ENCODE assay signal across 27 cellular contexts in the genomic region with DNA sequence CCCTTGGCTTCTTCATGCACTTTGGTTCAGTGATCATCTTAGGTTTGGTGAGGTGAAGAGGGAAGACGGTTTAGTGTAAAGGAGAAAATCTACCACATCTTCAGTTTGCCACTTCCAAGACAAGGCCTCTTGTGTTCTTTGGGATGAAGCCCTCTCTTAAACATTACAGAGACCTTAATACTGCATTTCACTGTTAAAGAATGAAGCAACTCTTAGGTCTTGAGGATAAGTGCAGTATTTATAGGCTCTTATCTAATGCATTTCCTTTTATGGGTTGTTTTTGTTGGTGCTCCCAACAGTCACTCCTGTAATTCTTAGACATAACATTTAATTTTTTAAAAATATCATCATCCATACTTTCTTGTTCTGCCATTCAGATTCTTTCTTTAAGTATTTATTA.
DNase-seq lines count a peak whose midpoint lies in the region; ATAC-seq and TF ChIP-seq lines count a peak whose summit lies in the region.
"Had no signal": no experiment of that assay in that cellular context is flagged by ENCODE, and none has a peak within 500 bp of the region (broad histone marks: within the 10 kb centered on the region; RNA-seq: fewer than 3 reads in every experiment).

No MANE protein-coding gene starts in this region.

- H3K27ac Mint-ChIP-seq in stimulated activated memory B cell treated with anti-CD40 and anti-IgM and Interleukin-4, amounts not matched to agents 10 μg/mL and 1 μg/mL and 100 μg/mL, for 72 hours, result no peak overlapping the region
- H3K27ac Mint-ChIP-seq: activated CD8-positive, alpha-beta T cell treated with anti-CD3 and anti-CD28 coated beads for 36 hours; activated naive CD8-positive, alpha-beta T cell treated with anti-CD3 and anti-CD28 coated beads for 36 hours; CD8-positive, alpha-beta memory T cell had no signal

- H3K9ac ChIP-seq in smooth muscle cell (ENCODE audit: low read depth), result peak overlapping the region; percentile 15
- no peak overlapping the region for H3K9ac ChIP-seq in MM.1S (ENCODE audit: low read length)
- H3K9ac ChIP-seq: neural progenitor cell had no signal

- H3K27me3 ChIP-seq in smooth muscle cell (ENCODE audit: low read depth), result no peaks in the 10 kb centered on the region
- H3K27me3 ChIP-seq in MM.1S (replicated peaks; ENCODE audit: insufficient read depth, low read length), result no peaks in the 10 kb centered on the region
- H3K27me3 ChIP-seq: body of pancreas, neural progenitor cell, upper lobe of right lung had no signal

- no peaks in the 10 kb centered on the region for H3K9me3 Mint-ChIP-seq in stimulated activated memory B cell treated with anti-CD40 and anti-IgM and Interleukin-4, amounts not matched to agents 10 μg/mL and 1 μg/mL and 100 μg/mL, for 72 hours
- H3K9me3 Mint-ChIP-seq: activated CD8-positive, alpha-beta T cell treated with anti-CD3 and anti-CD28 coated beads for 36 hours; activated naive CD8-positive, alpha-beta T cell treated with anti-CD3 and anti-CD28 coated beads for 36 hours; neural progenitor cell had no signal

- TF ChIP-seq CTCF in VCaP (conservative IDR thresholded peaks at IDR 0.05) (no peak), fibroblast of pulmonary artery (IDR thresholded peaks at IDR 0.05; ENCODE audit: low read length, missing control alignments) (no peak), smooth muscle cell (IDR thresholded peaks at IDR 0.05; ENCODE audit: borderline replicate concordance, insufficient read depth, poor library complexity, severe bottlenecking) (no peak), MM.1S (IDR thresholded peaks at IDR 0.05; ENCODE audit: low read length) (no peak)

- peaks cover 5% of the 10 kb centered on the region for H3F3A ChIP-seq in smooth muscle cell (ENCODE audit: low read depth)
- no peaks in the 10 kb centered on the region for H3F3A ChIP-seq in MM.1S (ENCODE audit: insufficient read depth, low read length)

- no peaks in the 10 kb centered on the region for H3K4me1 Mint-ChIP-seq in stimulated activated memory B cell treated with anti-CD40 and anti-IgM and Interleukin-4, amounts not matched to agents 10 μg/mL and 1 μg/mL and 100 μg/mL, for 72 hours
- H3K4me1 Mint-ChIP-seq: activated naive CD8-positive, alpha-beta T cell treated with anti-CD3 and anti-CD28 coated beads for 36 hours; CD8-positive, alpha-beta memory T cell had no signal

- no peak for ATAC-seq in stimulated activated memory B cell treated with anti-CD40 and anti-IgM and Interleukin-4, amounts not matched to agents 10 μg/mL and 1 μg/mL and 100 μg/mL, for 72 hours
- ATAC-seq: activated CD8-positive, alpha-beta T cell treated with anti-CD3 and anti-CD28 coated beads for 36 hours; body of pancreas; HCT116; K562; lower lobe of right lung; upper lobe of right lung had no signal

- peaks cover 17% of the 10 kb centered on the region for H3K4me1 ChIP-seq in smooth muscle cell (ENCODE audit: low read depth)
- no peaks in the 10 kb centered on the region for H3K4me1 ChIP-seq in MM.1S (ENCODE audit: low read length)
- H3K4me1 ChIP-seq: body of pancreas, lower lobe of right lung, upper lobe of right lung had no signal

- DNase-seq in NCI-H2227 treated with DMSO at 0.1 percent for 48 hours (lab: John Stamatoyannopoulos, UW), result peak; percentile 27
- no peak for DNase-seq in NCI-H2227 (lab: John Stamatoyannopoulos, UW; ENCODE audit: unreplicated experiment)
- DNase-seq in fibroblast of pulmonary artery (ENCODE audit: low read depth), result peak; percentile 5
- DNase-seq in smooth muscle cell (lab: John Stamatoyannopoulos, UW; ENCODE audit: unreplicated experiment), result no peak
- no peak for DNase-seq in MM.1S
- no peak for DNase-seq in activated CD4-positive, alpha-beta T cell treated with anti-CD3 and anti-CD28 coated beads, Interleukin-2, amount 50 U/mL, for 48 hours
- DNase-seq: 8988T; activated CD4-positive, CD25-positive, alpha-beta regulatory T cell treated with anti-CD3 and anti-CD28 coated beads, Interleukin-2, amount 50 U/mL, for 72 hours; activated CD8-positive, alpha-beta T cell treated with anti-CD3 and anti-CD28 coated beads for 36 hours; activated effector memory CD4-positive, alpha-beta T cell treated with Interleukin-2 at 50 U/mL for 16 hours; activated naive CD8-positive, alpha-beta T cell treated with anti-CD3 and anti-CD28 coated beads for 36 hours; body of pancreas; CD8-positive, alpha-beta memory T cell; effector memory CD4-positive, alpha-beta T cell; lower lobe of right lung; NCI-H146; NCI-H2171; NCI-H524 treated with DMSO at 0.1 percent for 48 hours; NK-92 treated with Interleukin-12 subunit alpha and Interleukin-12 subunit beta, amount 100 ng/mL, for 24 hours; SIG-M5; stimulated activated CD8-positive, alpha-beta memory T cell treated with anti-CD3 and anti-CD28 coated beads, Interleukin-4, amount 100 ng/mL, for 48 hours; upper lobe of right lung had no signal

- no peaks in the 10 kb centered on the region for H3K9me3 ChIP-seq in smooth muscle cell (replicated peaks; ENCODE audit: low read depth)
- no peaks in the 10 kb centered on the region for H3K9me3 ChIP-seq in MM.1S (replicated peaks; ENCODE audit: insufficient read depth, low read length)
- H3K9me3 ChIP-seq: body of pancreas, lower lobe of right lung, upper lobe of right lung had no signal

- H3K79me2 ChIP-seq in smooth muscle cell (ENCODE audit: low read depth), result no peaks in the 10 kb centered on the region
- no peaks in the 10 kb centered on the region for H3K79me2 ChIP-seq in MM.1S (ENCODE audit: low read length)

- no peaks in the 10 kb centered on the region for H3K9me2 ChIP-seq in MM.1S (replicated peaks; ENCODE audit: insufficient read depth, low read length)

- H3K36me3 ChIP-seq in smooth muscle cell (ENCODE audit: low read depth) (no peaks in the 10 kb centered on the region), MM.1S (replicated peaks; ENCODE audit: insufficient read depth, low read length) (no peaks in the 10 kb centered on the region)
- H3K36me3 ChIP-seq: lower lobe of right lung, neural progenitor cell, upper lobe of right lung had no signal

- no peaks in the 10 kb centered on the region for H4K20me1 ChIP-seq in smooth muscle cell (ENCODE audit: low read depth)
- H4K20me1 ChIP-seq in MM.1S (ENCODE audit: insufficient read depth, low read length), result no peaks in the 10 kb centered on the region

- H3K27me3 Mint-ChIP-seq in stimulated activated memory B cell treated with anti-CD40 and anti-IgM and Interleukin-4, amounts not matched to agents 10 μg/mL and 1 μg/mL and 100 μg/mL, for 72 hours, result no peaks in the 10 kb centered on the region
- H3K27me3 Mint-ChIP-seq: activated CD8-positive, alpha-beta T cell treated with anti-CD3 and anti-CD28 coated beads for 36 hours; activated naive CD8-positive, alpha-beta T cell treated with anti-CD3 and anti-CD28 coated beads for 36 hours had no signal

- H3K36me3 Mint-ChIP-seq in stimulated activated memory B cell treated with anti-CD40 and anti-IgM and Interleukin-4, amounts not matched to agents 10 μg/mL and 1 μg/mL and 100 μg/mL, for 72 hours, result no peaks in the 10 kb centered on the region
- H3K36me3 Mint-ChIP-seq: activated naive CD8-positive, alpha-beta T cell treated with anti-CD3 and anti-CD28 coated beads for 36 hours; CD8-positive, alpha-beta memory T cell had no signal

- no peak overlapping the region for H3K4me3 Mint-ChIP-seq in stimulated activated memory B cell treated with anti-CD40 and anti-IgM and Interleukin-4, amounts not matched to agents 10 μg/mL and 1 μg/mL and 100 μg/mL, for 72 hours
- H3K4me3 Mint-ChIP-seq: activated CD8-positive, alpha-beta T cell treated with anti-CD3 and anti-CD28 coated beads for 36 hours; activated naive CD8-positive, alpha-beta T cell treated with anti-CD3 and anti-CD28 coated beads for 36 hours; CD8-positive, alpha-beta memory T cell; neural progenitor cell had no signal

- H3K4me2 ChIP-seq in smooth muscle cell (peak overlapping the region; percentile 76), MM.1S (ENCODE audit: low read depth, low read length) (no peak overlapping the region)
- H3K4me2 ChIP-seq: neural progenitor cell had no signal

- H3K27ac ChIP-seq in VCaP (peak overlapping the region; percentile 20), smooth muscle cell (ENCODE audit: low read depth) (peak overlapping the region; percentile 76), MM.1S (ENCODE audit: low read length) (no peak overlapping the region)
- H3K27ac ChIP-seq: body of pancreas, lower lobe of right lung, neural progenitor cell, upper lobe of right lung had no signal

- H2AFZ ChIP-seq in smooth muscle cell (ENCODE audit: low read depth) (peak overlapping the region; percentile 68), MM.1S (ENCODE audit: low read length) (no peak overlapping the region)
- H2AFZ ChIP-seq: neural progenitor cell had no signal

- H3K4me3 ChIP-seq in fibroblast of pulmonary artery (replicated peaks; ENCODE audit: low read depth, low read length), result no peak overlapping the region
- H3K4me3 ChIP-seq in smooth muscle cell, result no peak overlapping the region
- no peak overlapping the region for H3K4me3 ChIP-seq in MM.1S (ENCODE audit: low read length)
- H3K4me3 ChIP-seq: body of pancreas, K562, lower lobe of right lung, neural progenitor cell, upper lobe of right lung had no signal

- WGBS in smooth muscle cell (ENCODE audit: low lambda C conversion rate), result 35% methylated on average over 1 of the region's 1 CpG

Comparison
In these comparisons a context has a peak if more than half of its experiments do, and no peak if none do; other contexts are left out.
1. DNase-seq: peak in NCI-H2227 treated with DMSO at 0.1 percent for 48 hours (single experiment) and fibroblast of pulmonary artery (single experiment); none in NCI-H2227 (single experiment), smooth muscle cell (single experiment), MM.1S (single experiment) and activated CD4-positive, alpha-beta T cell treated with anti-CD3 and anti-CD28 coated beads, Interleukin-2, amount 50 U/mL, for 48 hours (0 of 2).